In the genomic region with DNA sequence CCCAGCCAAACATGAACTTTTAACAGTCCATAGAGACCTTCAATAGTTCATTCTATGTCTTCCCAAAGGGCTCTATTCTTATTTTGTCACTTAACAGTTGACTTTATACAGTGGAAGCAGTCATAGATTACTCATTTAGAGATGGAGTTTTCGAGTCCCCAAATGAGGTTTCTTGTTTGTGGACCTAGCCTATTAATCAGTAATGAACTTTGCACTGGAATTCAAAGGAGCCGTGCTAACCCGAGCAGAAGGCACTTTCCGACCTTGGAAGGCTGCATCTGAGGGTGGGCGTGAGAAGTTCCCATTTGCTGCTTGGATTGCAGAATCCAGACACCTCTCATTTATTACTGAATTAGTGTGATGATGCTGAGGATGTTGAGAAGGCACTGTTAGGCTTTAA, we compare ENCODE assay signal across 13 cellular contexts. TPM values are rescaled to one million over a fixed set of nuclear protein-coding genes. Genes with fewer than 3 reads are reported as not detected.
DNase-seq lines count a peak whose midpoint lies in the region; ATAC-seq, FAIRE-seq and TF ChIP-seq lines count a peak whose summit lies in the region.
"Had no signal": no experiment of that assay in that cellular context is flagged by ENCODE, and none has a peak within 500 bp of the region (broad histone marks: within the 10 kb centered on the region; RNA-seq: fewer than 3 reads in every experiment).

No MANE protein-coding gene starts in this region.

- peak; percentile 48 for DNase-seq in HepG2 (ENCODE audit: low spot score)
- no peak for DNase-seq in right lobe of liver
- no peak for DNase-seq in activated T-helper 2 cell treated with anti-CD3 and anti-CD28 coated beads, Interferon-gamma antibody, Interleukin-2, Interleukin-4, amounts not matched to agents 10 μg/mL and 5 μg/mL and 100 μg/mL, durations not matched to agents 14 hours and 24 hours and 36 hours (ENCODE audit: low spot score)
- no peak for DNase-seq in neural progenitor cell (ENCODE audit: low spot score)
- no peak for DNase-seq in NCI-H2107 treated with DMSO at 0.1 percent for 48 hours (lab: John Stamatoyannopoulos, UW; ENCODE audit: unreplicated experiment)
- DNase-seq in mucosa of descending colon: no peak
- no peak for DNase-seq in smooth muscle cell (lab: John Stamatoyannopoulos, UW; ENCODE audit: unreplicated experiment)
- DNase-seq: DND-41, GDM1, NCI-H1930, NCI-H82, RPMI8226 had no signal

- peak overlapping the region; percentile 84 for H3K27ac Mint-ChIP-seq in activated T-helper 2 cell treated with anti-CD3 and anti-CD28 coated beads, Interferon-gamma antibody, Interleukin-2, Interleukin-4, amounts not matched to agents 10 μg/mL and 5 μg/mL and 100 μg/mL, durations not matched to agents 14 hours and 24 hours and 36 hours
- no peak overlapping the region for H3K27ac Mint-ChIP-seq in neural progenitor cell

- peak overlapping the region; percentile 37 for H3K4me3 Mint-ChIP-seq in activated T-helper 2 cell treated with anti-CD3 and anti-CD28 coated beads, Interferon-gamma antibody, Interleukin-2, Interleukin-4, amounts not matched to agents 10 μg/mL and 5 μg/mL and 100 μg/mL, durations not matched to agents 14 hours and 24 hours and 36 hours (ENCODE audit: low read depth)
- no peak overlapping the region for H3K4me3 Mint-ChIP-seq in neural progenitor cell

- H2AFZ ChIP-seq in HepG2 (ENCODE audit: low read length) (no peak overlapping the region), neural progenitor cell (replicated peaks) (no peak overlapping the region), smooth muscle cell (ENCODE audit: low read depth) (no peak overlapping the region)

- no peaks in the 10 kb centered on the region for H3K9me3 ChIP-seq in HepG2 (ENCODE audit: low read length)
- H3K9me3 ChIP-seq in right lobe of liver: no peaks in the 10 kb centered on the region
- no peaks in the 10 kb centered on the region for H3K9me3 ChIP-seq in neural progenitor cell (ENCODE audit: low read depth)
- no peaks in the 10 kb centered on the region for H3K9me3 ChIP-seq in mucosa of descending colon
- no peaks in the 10 kb centered on the region for H3K9me3 ChIP-seq in smooth muscle cell (replicated peaks; ENCODE audit: low read depth)

- CTCF ChIA-PET in HepG2 (lab: Yijun Ruan, JAX; ENCODE audit: low intra/inter-chr PET ratio, low total read pairs): no interaction called here

- peak; percentile 32 for FAIRE-seq in HepG2 (lab: Jason Lieb, UNC)

- H3K27me3 ChIP-seq in HepG2 (ENCODE audit: control insufficient read depth in 1 of 2, insufficient read depth in 2 of 2, low read length in 2 of 2): no peaks in the 10 kb centered on the region
- no peaks in the 10 kb centered on the region for H3K27me3 ChIP-seq in right lobe of liver
- H3K27me3 ChIP-seq in neural progenitor cell: no peaks in the 10 kb centered on the region
- H3K27me3 ChIP-seq in smooth muscle cell (ENCODE audit: low read depth): no peaks in the 10 kb centered on the region

- TF ChIP-seq RAD21 in HepG2 (CRISPR knock-in tag; IDR thresholded peaks at IDR 0.05): no peak

- no peaks in the 10 kb centered on the region for H4K20me1 ChIP-seq in HepG2 (ENCODE audit: insufficient read depth, low read length)
- H4K20me1 ChIP-seq in neural progenitor cell (ENCODE audit: low read depth): peaks cover 7% of the 10 kb centered on the region
- H4K20me1 ChIP-seq in smooth muscle cell (ENCODE audit: low read depth): no peaks in the 10 kb centered on the region

- H3K79me2 ChIP-seq in HepG2 (ENCODE audit: insufficient read depth, low read length): no peaks in the 10 kb centered on the region
- no peaks in the 10 kb centered on the region for H3K79me2 ChIP-seq in neural progenitor cell (ENCODE audit: low read depth)
- H3K79me2 ChIP-seq in smooth muscle cell (ENCODE audit: low read depth): no peaks in the 10 kb centered on the region

- ATAC-seq in HepG2 (peak; percentile 55), right lobe of liver (no peak), mucosa of descending colon (no peak), HG03045 (IDR thresholded peaks at IDR 0.05; ENCODE audit: unreplicated experiment) (no peak)

- no peaks in the 10 kb centered on the region for H3K27me3 Mint-ChIP-seq in activated T-helper 2 cell treated with anti-CD3 and anti-CD28 coated beads, Interferon-gamma antibody, Interleukin-2, Interleukin-4, amounts not matched to agents 10 μg/mL and 5 μg/mL and 100 μg/mL, durations not matched to agents 14 hours and 24 hours and 36 hours (ENCODE audit: low read depth)
- H3K27me3 Mint-ChIP-seq in neural progenitor cell (ENCODE audit: insufficient read depth, low read depth): no peaks in the 10 kb centered on the region

- TF ChIP-seq CTCF in HepG2 (CRISPR knock-in tag; IDR thresholded peaks at IDR 0.05) (no peak), right lobe of liver (IDR thresholded peaks at IDR 0.05) (no peak), neural progenitor cell (IDR thresholded peaks at IDR 0.05) (no peak), mucosa of descending colon (IDR thresholded peaks at IDR 0.05) (no peak), smooth muscle cell (IDR thresholded peaks at IDR 0.05; ENCODE audit: borderline replicate concordance, insufficient read depth, poor library complexity, severe bottlenecking) (no peak)

- TF ChIP-seq POLR2A in HepG2 (IDR thresholded peaks at IDR 0.05; ENCODE audit: insufficient read depth in 1 of 2, low read depth in 2 of 2, low read length in 2 of 2) (no peak), right lobe of liver (IDR thresholded peaks at IDR 0.05) (no peak)

- WGBS in HepG2 (ENCODE audit: low lambda C conversion rate): 0% methylated on average over 5 of the region's 5 CpGs
- 68% methylated on average over 5 of the region's 5 CpGs for WGBS in right lobe of liver (ENCODE audit: insufficient coverage, low coverage, low lambda C conversion rate, missing lambda C conversion rate)
- 94% methylated on average over 5 of the region's 5 CpGs for WGBS in smooth muscle cell (ENCODE audit: low lambda C conversion rate)

- no TSS peak for BruUV-seq in HepG2 (replicated peaks; lab: Mats Ljungman, UMichigan)

- no peaks in the 10 kb centered on the region for H3K9me3 Mint-ChIP-seq in activated T-helper 2 cell treated with anti-CD3 and anti-CD28 coated beads, Interferon-gamma antibody, Interleukin-2, Interleukin-4, amounts not matched to agents 10 μg/mL and 5 μg/mL and 100 μg/mL, durations not matched to agents 14 hours and 24 hours and 36 hours
- H3K9me3 Mint-ChIP-seq in neural progenitor cell: no peaks in the 10 kb centered on the region

- H3K9ac ChIP-seq in HepG2 (ENCODE audit: insufficient read depth, low read depth, low read length): no peak overlapping the region
- no peak overlapping the region for H3K9ac ChIP-seq in neural progenitor cell
- no peak overlapping the region for H3K9ac ChIP-seq in smooth muscle cell (ENCODE audit: low read depth)

- H3K36me3 Mint-ChIP-seq in activated T-helper 2 cell treated with anti-CD3 and anti-CD28 coated beads, Interferon-gamma antibody, Interleukin-2, Interleukin-4, amounts not matched to agents 10 μg/mL and 5 μg/mL and 100 μg/mL, durations not matched to agents 14 hours and 24 hours and 36 hours (ENCODE audit: low read depth): peaks cover 33% of the 10 kb centered on the region
- peaks cover 2% of the 10 kb centered on the region for H3K36me3 Mint-ChIP-seq in neural progenitor cell

- TF ChIP-seq EP300 in HepG2 (IDR thresholded peaks at IDR 0.05; ENCODE audit: low read depth in 2 of 2, low read length in 2 of 2) (no peak; a peak in 1 of 4 replicates), HepG2 (CRISPR knock-in tag; IDR thresholded peaks at IDR 0.05; ENCODE audit: borderline replicate concordance) (no peak)

- peaks cover 58% of the 10 kb centered on the region for H3K4me1 Mint-ChIP-seq in activated T-helper 2 cell treated with anti-CD3 and anti-CD28 coated beads, Interferon-gamma antibody, Interleukin-2, Interleukin-4, amounts not matched to agents 10 μg/mL and 5 μg/mL and 100 μg/mL, durations not matched to agents 14 hours and 24 hours and 36 hours (ENCODE audit: low read depth)
- H3K4me1 Mint-ChIP-seq in neural progenitor cell: peaks cover 7% of the 10 kb centered on the region

- H3K27ac ChIP-seq in HepG2 (ENCODE audit: extremely low read length, insufficient read depth, low read length): no peak overlapping the region
- no peak overlapping the region for H3K27ac ChIP-seq in right lobe of liver
- no peak overlapping the region for H3K27ac ChIP-seq in neural progenitor cell
- H3K27ac ChIP-seq in smooth muscle cell (ENCODE audit: low read depth): no peak overlapping the region

- H3K36me3 ChIP-seq in HepG2 (replicated peaks in 1 of 2; ENCODE audit: control insufficient read depth in 1 of 2, insufficient read depth in 2 of 2, low read length in 2 of 2) (no peaks in the 10 kb centered on the region), right lobe of liver (no peaks in the 10 kb centered on the region), neural progenitor cell (no peaks in the 10 kb centered on the region), mucosa of descending colon (ENCODE audit: low read depth) (no peaks in the 10 kb centered on the region), smooth muscle cell (ENCODE audit: low read depth) (no peaks in the 10 kb centered on the region)

- in situ Hi-C loops in HepG2 (cut with HindIII; ENCODE audit: extremely low pct_ligation_motif_present, low pct_unique_long_range_greater_than_20kb): no loop called here

- H3K4me1 ChIP-seq in HepG2 (ENCODE audit: insufficient read depth, low read length) (peaks cover 41% of the 10 kb centered on the region), right lobe of liver (peaks cover 0 to 36% (median 0%) of the 10 kb centered on the region in 4 donors), neural progenitor cell (peaks cover 12% of the 10 kb centered on the region), mucosa of descending colon (ENCODE audit: low read depth) (no peaks in the 10 kb centered on the region), smooth muscle cell (ENCODE audit: low read depth) (peaks cover 11% of the 10 kb centered on the region)

- POLR2A ChIA-PET in HepG2 (lab: Yijun Ruan, JAX): no interaction called here

- intact Hi-C loops in HepG2 (cut with micrococcal nuclease; ENCODE audit: unreplicated experiment): no loop called here
- intact Hi-C loops in right lobe of liver (cut with DNase I): no loop called here
- intact Hi-C loops in activated T-helper 2 cell treated with anti-CD3 and anti-CD28 coated beads, Interferon-gamma antibody, Interleukin-2, Interleukin-4, amounts not matched to agents 10 μg/mL and 5 μg/mL and 100 μg/mL, durations not matched to agents 14 hours and 24 hours and 36 hours (cut with micrococcal nuclease): loop anchor here (1.0 to 10.0 kb wide), 3 partner anchors 17 to 161 kb away; no protein-coding TSS in a partner anchor
- intact Hi-C loops in mucosa of descending colon (cut with DNase I, micrococcal nuclease): no loop called here

- H3K4me3 ChIP-seq in HepG2 (replicated peaks in 1 of 3; ENCODE audit: insufficient read depth in 1 of 3, low read depth in 2 of 3, low read length in 3 of 3) (no peak overlapping the region), right lobe of liver (no peak overlapping the region), neural progenitor cell (no peak overlapping the region), mucosa of descending colon (no peak overlapping the region), smooth muscle cell (no peak overlapping the region)

- peak overlapping the region; percentile 49 for H3K4me2 ChIP-seq in HepG2 (ENCODE audit: low read depth, low read length)
- peak overlapping the region; percentile 54 for H3K4me2 ChIP-seq in neural progenitor cell
- H3K4me2 ChIP-seq in smooth muscle cell: no peak overlapping the region

- H3F3A ChIP-seq in neural progenitor cell (ENCODE audit: low read depth) (peaks cover 11% of the 10 kb centered on the region), smooth muscle cell (ENCODE audit: low read depth) (no peaks in the 10 kb centered on the region)

RNA-seq across cellular contexts. Expression of gene TTC39A, which starts 46.4 kb away (rescaled TPM):
- total RNA-seq in HepG2 (2016; rRNA removed; fragmentation: Illumina TruSeq; extraction: Trizol): 0.33 and 0.90 TPM in 2 replicates
- total RNA-seq in HepG2 (2016; cell fraction: cytosol; rRNA removed; fragmentation: Illumina TruSeq; extraction: Trizol; ENCODE audit: low read depth): 0.44 and 0.61 TPM in 2 replicates
- total RNA-seq in HepG2 (2016; cell fraction: insoluble cytoplasmic fraction; rRNA removed; fragmentation: Illumina TruSeq; extraction: Trizol): 0.48 and 1.2 TPM in 2 replicates
- 0.79 and 1.1 TPM in 2 replicates for total RNA-seq in HepG2 (2016; cell fraction: membrane; rRNA removed; fragmentation: Illumina TruSeq; extraction: Trizol)
- 0.50 and 0.81 TPM in 2 replicates for total RNA-seq in HepG2 (2016; cell fraction: nucleus; rRNA removed; fragmentation: Illumina TruSeq; extraction: Trizol)
- 1.5 and 1.7 TPM in 2 replicates for polyA plus RNA-seq in HepG2 (2011; rRNA removed)
- 0.79 and 1.2 TPM in 2 replicates for polyA plus RNA-seq in HepG2 (2011; cell fraction: cytosol; rRNA removed)
- polyA plus RNA-seq in HepG2 (2011; cell fraction: nucleus; rRNA removed): 1.1 and 1.7 TPM in 2 replicates
- 0.32 and 0.73 TPM in 2 replicates for polyA plus RNA-seq in HepG2 (2012)
- polyA plus RNA-seq in HepG2 (2016; cell fraction: cytosol; fragmentation: Illumina TruSeq; extraction: Trizol; ENCODE audit: low read depth): 0.38 and 0.95 TPM in 2 replicates
- 1.2 and 1.3 TPM in 2 replicates for polyA plus RNA-seq in HepG2 (2016; cell fraction: insoluble cytoplasmic fraction; fragmentation: Illumina TruSeq; extraction: Trizol; ENCODE audit: low read depth)
- polyA plus RNA-seq in HepG2 (2016; cell fraction: membrane; fragmentation: Illumina TruSeq; extraction: Trizol; ENCODE audit: low read depth): 0.62 and 0.74 TPM in 2 replicates
- 1.8 and 2.5 TPM in 2 replicates for polyA plus RNA-seq in HepG2 (2016; cell fraction: nucleus; fragmentation: Illumina TruSeq; extraction: Trizol; ENCODE audit: insufficient read depth, low read depth)
- 0.47 and 1.9 TPM in 2 replicates for polyA minus RNA-seq in HepG2 (2011; rRNA and poly(A)+ RNA removed; ENCODE audit: low replicate concordance)
- polyA minus RNA-seq in HepG2 (2011; cell fraction: cytosol; rRNA and poly(A)+ RNA removed): 1.2 and 1.3 TPM in 2 replicates
- 0.77 and 1.4 TPM in 2 replicates for polyA minus RNA-seq in HepG2 (2011; cell fraction: nucleus; rRNA and poly(A)+ RNA removed)
- 1 to 10 TPM in 5 of 6 experiments, under 1 TPM in 1; 0.34 to 8.5 (median 3.4) TPM for total RNA-seq in right lobe of liver
- total RNA-seq in activated T-helper 2 cell treated with anti-CD3 and anti-CD28 coated beads, Interferon-gamma antibody, Interleukin-2, Interleukin-4, amounts not matched to agents 10 μg/mL and 5 μg/mL and 100 μg/mL, durations not matched to agents 14 hours and 24 hours and 36 hours: 0.41 and 0.44 TPM in 2 replicates
- 0.94 and 1.2 TPM in 2 replicates for total RNA-seq in neural progenitor cell (ENCODE audit: low replicate concordance)
- 10 to 100 TPM; 32.3 to 95.1 (median 87.0) TPM for total RNA-seq in mucosa of descending colon
- 2.2 and 3.5 TPM in 2 replicates for total RNA-seq in smooth muscle cell
- polyA plus RNA-seq in smooth muscle cell: 0.27 and 7.4 TPM in 2 replicates

RNA-seq across cellular contexts. Expression of gene RNF11, which starts 47.9 kb away (rescaled TPM):
- total RNA-seq in HepG2 (2016; rRNA removed; fragmentation: Illumina TruSeq; extraction: Trizol): 41.2 and 49.0 TPM in 2 replicates
- 40.4 and 41.7 TPM in 2 replicates for total RNA-seq in HepG2 (2016; cell fraction: cytosol; rRNA removed; fragmentation: Illumina TruSeq; extraction: Trizol; ENCODE audit: low read depth)
- 44.1 and 44.9 TPM in 2 replicates for total RNA-seq in HepG2 (2016; cell fraction: insoluble cytoplasmic fraction; rRNA removed; fragmentation: Illumina TruSeq; extraction: Trizol)
- 108 and 109 TPM in 2 replicates for total RNA-seq in HepG2 (2016; cell fraction: membrane; rRNA removed; fragmentation: Illumina TruSeq; extraction: Trizol)
- total RNA-seq in HepG2 (2016; cell fraction: nucleus; rRNA removed; fragmentation: Illumina TruSeq; extraction: Trizol): 14.6 and 15.0 TPM in 2 replicates
- 41.1 and 48.8 TPM in 2 replicates for polyA plus RNA-seq in HepG2 (2011; rRNA removed)
- polyA plus RNA-seq in HepG2 (2011; cell fraction: cytosol; rRNA removed): 22.4 and 47.6 TPM in 2 replicates
- polyA plus RNA-seq in HepG2 (2011; cell fraction: nucleus; rRNA removed): 9.7 and 20.8 TPM in 2 replicates
- polyA plus RNA-seq in HepG2 (2012): 50.9 and 62.3 TPM in 2 replicates
- polyA plus RNA-seq in HepG2 (2016; cell fraction: cytosol; fragmentation: Illumina TruSeq; extraction: Trizol; ENCODE audit: low read depth): 51.9 and 57.1 TPM in 2 replicates
- 45.2 and 55.5 TPM in 2 replicates for polyA plus RNA-seq in HepG2 (2016; cell fraction: insoluble cytoplasmic fraction; fragmentation: Illumina TruSeq; extraction: Trizol; ENCODE audit: low read depth)
- polyA plus RNA-seq in HepG2 (2016; cell fraction: membrane; fragmentation: Illumina TruSeq; extraction: Trizol; ENCODE audit: low read depth): 101 and 102 TPM in 2 replicates
- 23.0 and 30.8 TPM in 2 replicates for polyA plus RNA-seq in HepG2 (2016; cell fraction: nucleus; fragmentation: Illumina TruSeq; extraction: Trizol; ENCODE audit: insufficient read depth, low read depth)
- 56.8 and 62.3 TPM in 2 replicates for polyA minus RNA-seq in HepG2 (2011; rRNA and poly(A)+ RNA removed; ENCODE audit: low replicate concordance)
- 36.2 and 53.5 TPM in 2 replicates for polyA minus RNA-seq in HepG2 (2011; cell fraction: cytosol; rRNA and poly(A)+ RNA removed)
- polyA minus RNA-seq in HepG2 (2011; cell fraction: nucleus; rRNA and poly(A)+ RNA removed): 20.1 and 41.4 TPM in 2 replicates
- 10 to 100 TPM; 35.1 to 60.1 (median 50.0) TPM for total RNA-seq in right lobe of liver
- 64.8 and 65.6 TPM in 2 replicates for total RNA-seq in activated T-helper 2 cell treated with anti-CD3 and anti-CD28 coated beads, Interferon-gamma antibody, Interleukin-2, Interleukin-4, amounts not matched to agents 10 μg/mL and 5 μg/mL and 100 μg/mL, durations not matched to agents 14 hours and 24 hours and 36 hours
- total RNA-seq in neural progenitor cell (ENCODE audit: low replicate concordance): 63.8 and 108 TPM in 2 replicates
- total RNA-seq in mucosa of descending colon: 100 to 1,000 TPM in 1 of 3 donors, 10 to 100 TPM in 2; 66.7 to 117 (median 84.7) TPM
- 123 and 133 TPM in 2 replicates for total RNA-seq in smooth muscle cell
- polyA plus RNA-seq in smooth muscle cell: 59.1 and 68.7 TPM in 2 replicates
